1 cellular context compared by ENCODE assay signal in genomic region chr17:19566176-19566575, GRCh38.
"Had no signal": no experiment of that assay in that cellular context is flagged by ENCODE, and none has a peak within 500 bp of the region (broad histone marks: within the 10 kb centered on the region; RNA-seq: fewer than 3 reads in every experiment).

No MANE protein-coding gene starts in this region.

- H3K4me3 ChIP-seq: GM12878 had no signal

- ATAC-seq: GM12878 had no signal
